In the genomic region with DNA sequence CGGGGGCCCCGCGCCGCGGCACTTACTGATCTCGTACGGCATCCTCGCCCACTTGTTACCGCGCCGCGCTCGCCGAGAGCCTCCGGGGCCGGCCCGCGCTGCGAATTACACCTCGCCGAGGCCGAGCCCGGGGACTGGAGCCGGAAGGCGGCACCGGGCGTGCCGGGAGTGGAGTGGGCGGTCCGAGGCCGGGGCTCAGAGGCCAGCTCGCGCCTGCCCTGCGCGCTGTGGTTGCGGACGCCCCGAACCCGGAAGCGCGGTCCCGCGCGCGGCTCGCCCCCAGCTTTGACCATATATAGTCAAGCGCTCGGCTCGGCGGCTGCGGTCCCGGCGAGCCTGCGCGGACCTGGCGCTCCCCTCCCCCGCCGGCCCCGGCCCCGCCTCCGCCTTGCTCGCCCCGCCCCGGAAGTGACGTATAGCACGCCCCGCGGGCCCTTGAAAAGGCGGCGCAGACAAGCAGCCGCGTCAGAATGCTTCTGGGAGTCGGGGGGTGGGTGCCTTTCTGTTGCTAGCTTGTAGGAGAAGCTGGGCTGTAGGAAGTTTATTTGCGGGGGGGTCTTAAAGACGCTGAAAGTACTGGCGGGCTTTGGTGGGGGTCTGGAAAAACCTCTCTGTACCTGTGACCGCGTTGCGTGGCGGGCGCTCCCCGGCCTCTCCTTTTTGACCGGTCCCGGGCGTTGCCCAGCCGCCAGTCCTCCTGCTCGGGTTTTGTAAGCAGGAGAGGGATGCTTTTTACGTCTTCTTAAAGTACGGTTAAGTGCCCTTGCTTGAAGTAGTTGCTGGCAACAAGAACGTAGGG, we compare ENCODE assay signal across 1 cellular context.
A peak's percentile ranks its signal among the peaks of the same experiment; 100 is the strongest.
TF ChIP-seq lines count a peak whose summit lies in the region.

WDR1 (minus strand) TSS at position 175 of the 799 bp plus-strand sequence; CDS start at position 42, 133 bp downstream.

TF ChIP-seq in HepG2, 621 proteins besides CTCF, POLR2A, EP300 and RAD21 (continued from another document and continues in another):
- TF ChIP-seq CSRNP2 (CRISPR knock-in tag; conservative IDR thresholded peaks at IDR 0.05; ENCODE audit: low read depth) (no peak), POGZ (CRISPR knock-in tag; IDR thresholded peaks at IDR 0.05) (peak; percentile 57), BHLHE40 (IDR thresholded peaks at IDR 0.05; ENCODE audit: low read length) (peak; percentile 53; the same call in 1 of the 2 replicates), MTERF4 (CRISPR knock-in tag; IDR thresholded peaks at IDR 0.05) (0 out of 2 replicates have a peak, but pooled peaks have one; percentile 43), CREB1 (IDR thresholded peaks at IDR 0.05) (peak; percentile 82), CREB1 (CRISPR knock-in tag; IDR thresholded peaks at IDR 0.05) (peak; percentile 91), KDM5A (IDR thresholded peaks at IDR 0.05; ENCODE audit: borderline replicate concordance, low read length) (peak; percentile 55; the same call in 1 of the 2 replicates), SOX5 (CRISPR knock-in tag; IDR thresholded peaks at IDR 0.05; ENCODE audit: borderline replicate concordance) (no peak), NFKB2 (CRISPR knock-in tag; IDR thresholded peaks at IDR 0.05; ENCODE audit: borderline replicate concordance) (no peak), ZNF790 (CRISPR knock-in tag; IDR thresholded peaks at IDR 0.05; ENCODE audit: borderline replicate concordance) (no peak), ZNF143 (CRISPR knock-in tag; IDR thresholded peaks at IDR 0.05) (0 out of 2 replicates have a peak, but pooled peaks have one; percentile 14), ZMYM4 (CRISPR knock-in tag; IDR thresholded peaks at IDR 0.05) (peak; percentile 66; the same call in 1 of the 2 replicates), THAP11 (CRISPR knock-in tag; IDR thresholded peaks at IDR 0.05) (peak; percentile 50), ETV5 (CRISPR knock-in tag; IDR thresholded peaks at IDR 0.05; ENCODE audit: borderline replicate concordance) (peak; percentile 46; the same call in 1 of the 2 replicates), ZBTB2 (CRISPR knock-in tag; IDR thresholded peaks at IDR 0.05; ENCODE audit: low read depth) (no peak), GTF2F1 (IDR thresholded peaks at IDR 0.05; ENCODE audit: low read length) (peak; percentile 65; the same call in 1 of the 2 replicates), SAP130 (CRISPR knock-in tag; IDR thresholded peaks at IDR 0.05; ENCODE audit: low read depth) (peak; percentile 83), GABPB1 (CRISPR knock-in tag; IDR thresholded peaks at IDR 0.05) (peak; percentile 88), ZNF510 (CRISPR knock-in tag; IDR thresholded peaks at IDR 0.05; ENCODE audit: low read depth) (0 out of 2 replicates have a peak, but pooled peaks have one; percentile 47), TFDP2 (CRISPR knock-in tag; IDR thresholded peaks at IDR 0.05) (peak; percentile 70; the same call in 1 of the 2 replicates), ZNF501 (CRISPR knock-in tag; IDR thresholded peaks at IDR 0.05) (peak; percentile 73), HNF1B (CRISPR knock-in tag; IDR thresholded peaks at IDR 0.05) (peak; percentile 14; the same call in 1 of the 2 replicates), SP5 (CRISPR knock-in tag; IDR thresholded peaks at IDR 0.05; ENCODE audit: borderline replicate concordance, low read depth) (peak; percentile 38; the same call in 1 of the 2 replicates), SP1 (IDR thresholded peaks at IDR 0.05) (no peak), SP1 (CRISPR knock-in tag; IDR thresholded peaks at IDR 0.05) (peak; percentile 59; the same call in 1 of the 2 replicates), FOSL2 (CRISPR knock-in tag; IDR thresholded peaks at IDR 0.05) (0 out of 2 replicates have a peak, but pooled peaks have one; percentile 11), SIN3A (IDR thresholded peaks at IDR 0.05; ENCODE audit: borderline replicate concordance, low read depth, low read length) (peak; percentile 88; the same call in 1 of the 2 replicates), AGO2 (optimal IDR thresholded peaks at IDR 0.05; ENCODE audit: low read depth, low read length) (peak; percentile 63), ZGPAT (CRISPR knock-in tag; IDR thresholded peaks at IDR 0.05) (peak; percentile 42; the same call in 1 of the 2 replicates), ATF1 (CRISPR knock-in tag; IDR thresholded peaks at IDR 0.05) (peak; percentile 73), HCFC1 (IDR thresholded peaks at IDR 0.05; ENCODE audit: low read depth, low read length) (peak; percentile 9; the same call in 1 of the 2 replicates), ZXDC (CRISPR knock-in tag; IDR thresholded peaks at IDR 0.05) (no peak), POLR2AphosphoS2 (IDR thresholded peaks at IDR 0.05; ENCODE audit: low read depth, low read length) (peak; percentile 91; the same call in 1 of the 2 replicates)
- TF ChIP-seq, protein P1, sequence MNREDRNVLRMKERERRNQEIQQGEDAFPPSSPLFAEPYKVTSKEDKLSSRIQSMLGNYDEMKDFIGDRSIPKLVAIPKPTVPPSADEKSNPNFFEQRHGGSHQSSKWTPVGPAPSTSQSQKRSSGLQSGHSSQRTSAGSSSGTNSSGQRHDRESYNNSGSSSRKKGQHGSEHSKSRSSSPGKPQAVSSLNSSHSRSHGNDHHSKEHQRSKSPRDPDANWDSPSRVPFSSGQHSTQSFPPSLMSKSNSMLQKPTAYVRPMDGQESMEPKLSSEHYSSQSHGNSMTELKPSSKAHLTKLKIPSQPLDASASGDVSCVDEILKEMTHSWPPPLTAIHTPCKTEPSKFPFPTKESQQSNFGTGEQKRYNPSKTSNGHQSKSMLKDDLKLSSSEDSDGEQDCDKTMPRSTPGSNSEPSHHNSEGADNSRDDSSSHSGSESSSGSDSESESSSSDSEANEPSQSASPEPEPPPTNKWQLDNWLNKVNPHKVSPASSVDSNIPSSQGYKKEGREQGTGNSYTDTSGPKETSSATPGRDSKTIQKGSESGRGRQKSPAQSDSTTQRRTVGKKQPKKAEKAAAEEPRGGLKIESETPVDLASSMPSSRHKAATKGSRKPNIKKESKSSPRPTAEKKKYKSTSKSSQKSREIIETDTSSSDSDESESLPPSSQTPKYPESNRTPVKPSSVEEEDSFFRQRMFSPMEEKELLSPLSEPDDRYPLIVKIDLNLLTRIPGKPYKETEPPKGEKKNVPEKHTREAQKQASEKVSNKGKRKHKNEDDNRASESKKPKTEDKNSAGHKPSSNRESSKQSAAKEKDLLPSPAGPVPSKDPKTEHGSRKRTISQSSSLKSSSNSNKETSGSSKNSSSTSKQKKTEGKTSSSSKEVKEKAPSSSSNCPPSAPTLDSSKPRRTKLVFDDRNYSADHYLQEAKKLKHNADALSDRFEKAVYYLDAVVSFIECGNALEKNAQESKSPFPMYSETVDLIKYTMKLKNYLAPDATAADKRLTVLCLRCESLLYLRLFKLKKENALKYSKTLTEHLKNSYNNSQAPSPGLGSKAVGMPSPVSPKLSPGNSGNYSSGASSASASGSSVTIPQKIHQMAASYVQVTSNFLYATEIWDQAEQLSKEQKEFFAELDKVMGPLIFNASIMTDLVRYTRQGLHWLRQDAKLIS (CRISPR knock-in tag; IDR thresholded peaks at IDR 0.05), result no peak
- TF ChIP-seq, protein P2, sequence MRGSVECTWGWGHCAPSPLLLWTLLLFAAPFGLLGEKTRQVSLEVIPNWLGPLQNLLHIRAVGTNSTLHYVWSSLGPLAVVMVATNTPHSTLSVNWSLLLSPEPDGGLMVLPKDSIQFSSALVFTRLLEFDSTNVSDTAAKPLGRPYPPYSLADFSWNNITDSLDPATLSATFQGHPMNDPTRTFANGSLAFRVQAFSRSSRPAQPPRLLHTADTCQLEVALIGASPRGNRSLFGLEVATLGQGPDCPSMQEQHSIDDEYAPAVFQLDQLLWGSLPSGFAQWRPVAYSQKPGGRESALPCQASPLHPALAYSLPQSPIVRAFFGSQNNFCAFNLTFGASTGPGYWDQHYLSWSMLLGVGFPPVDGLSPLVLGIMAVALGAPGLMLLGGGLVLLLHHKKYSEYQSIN (CRISPR knock-in tag; IDR thresholded peaks at IDR 0.05; ENCODE audit: borderline replicate concordance), result no peak
- TF ChIP-seq, protein P3, sequence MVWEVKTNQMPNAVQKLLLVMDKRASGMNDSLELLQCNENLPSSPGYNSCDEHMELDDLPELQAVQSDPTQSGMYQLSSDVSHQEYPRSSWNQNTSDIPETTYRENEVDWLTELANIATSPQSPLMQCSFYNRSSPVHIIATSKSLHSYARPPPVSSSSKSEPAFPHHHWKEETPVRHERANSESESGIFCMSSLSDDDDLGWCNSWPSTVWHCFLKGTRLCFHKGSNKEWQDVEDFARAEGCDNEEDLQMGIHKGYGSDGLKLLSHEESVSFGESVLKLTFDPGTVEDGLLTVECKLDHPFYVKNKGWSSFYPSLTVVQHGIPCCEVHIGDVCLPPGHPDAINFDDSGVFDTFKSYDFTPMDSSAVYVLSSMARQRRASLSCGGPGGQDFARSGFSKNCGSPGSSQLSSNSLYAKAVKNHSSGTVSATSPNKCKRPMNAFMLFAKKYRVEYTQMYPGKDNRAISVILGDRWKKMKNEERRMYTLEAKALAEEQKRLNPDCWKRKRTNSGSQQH (CRISPR knock-in tag; IDR thresholded peaks at IDR 0.05; ENCODE audit: low read depth), result 0 out of 2 replicates have a peak, but pooled peaks have one; percentile 35
